Comparison of ENCODE assay signal across 22 cellular contexts in the genomic region with DNA sequence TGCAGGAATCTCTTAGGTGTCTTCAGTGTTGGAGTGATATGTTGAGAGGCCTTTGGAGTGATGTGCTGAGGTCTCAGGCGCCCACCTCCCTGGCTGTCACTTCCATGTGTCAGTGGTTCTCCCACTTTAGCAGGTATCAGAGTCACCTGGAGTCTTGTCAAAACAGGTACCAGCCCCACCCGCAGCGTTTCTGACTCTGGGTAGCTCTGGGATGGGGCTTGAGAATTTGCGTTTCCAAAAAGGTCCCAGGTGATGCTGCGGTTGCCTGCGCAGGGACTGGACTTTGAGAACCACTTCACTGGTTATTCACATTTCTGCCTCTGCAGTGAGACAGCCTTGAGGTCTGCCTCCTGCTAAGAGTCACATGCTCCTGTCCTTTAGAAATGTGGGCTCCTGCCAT. TPM values are rescaled to one million over a fixed set of nuclear protein-coding genes. Genes with fewer than 3 reads are reported as not detected.
A peak's percentile ranks its signal among the peaks of the same experiment; 100 is the strongest.
DNase-seq lines count a peak whose midpoint lies in the region; FAIRE-seq and TF ChIP-seq lines count a peak whose summit lies in the region.
"Had no signal": no experiment of that assay in that cellular context is flagged by ENCODE, and none has a peak within 500 bp of the region (broad histone marks: within the 10 kb centered on the region; RNA-seq: fewer than 3 reads in every experiment).

No MANE protein-coding gene starts in this region.

- 97% methylated on average over 6 of the region's 6 CpGs for WGBS in hepatocyte (ENCODE audit: low lambda C conversion rate, missing lambda C conversion rate)

- H3K36me3 ChIP-seq in A673 (ENCODE audit: insufficient read depth, low read length, poor library complexity, severe bottlenecking) (peaks cover 64% of the 10 kb centered on the region), SK-N-MC (ENCODE audit: insufficient read depth, low read length) (peaks cover 60% of the 10 kb centered on the region), hepatocyte (replicated peaks; ENCODE audit: insufficient read depth, low read depth) (no peaks in the 10 kb centered on the region)

- intact Hi-C loops in A673 (cut with micrococcal nuclease; ENCODE audit: unreplicated experiment) = no loop called here

- TF ChIP-seq CTCF in A673 (conservative IDR thresholded peaks at IDR 0.05; ENCODE audit: low read depth, low read length) = no peak
- no peak for TF ChIP-seq CTCF in hepatocyte (IDR thresholded peaks at IDR 0.05; ENCODE audit: poor library complexity)
- TF ChIP-seq CTCF in D721Med (IDR thresholded peaks at IDR 0.05; ENCODE audit: insufficient read depth, missing control alignments) = no peak

- FAIRE-seq in D721Med (lab: Jason Lieb, UNC) = no peak
- FAIRE-seq: GM12892 had no signal

- POLR2A ChIA-PET in A673 (lab: Charles Lee; ENCODE audit: low non-redundant PET) = no interaction called here

- CTCF ChIA-PET in A673 (lab: Charles Lee) = no interaction called here

- no peak overlapping the region for H3K9ac ChIP-seq in SK-N-MC (ENCODE audit: insufficient read length)

- H2AFZ ChIP-seq in hepatocyte = no peak overlapping the region

- H3K27ac ChIP-seq in A673 (ENCODE audit: low read depth, low read length, poor library complexity, severe bottlenecking) (peak overlapping the region; percentile 13), SK-N-MC (peak overlapping the region; percentile 72), hepatocyte (peak overlapping the region; percentile 78)
- H3K27ac ChIP-seq: Peyer's patch, SJSA1 had no signal

- no peak overlapping the region for H3K4me2 ChIP-seq in hepatocyte

- H3K27me3 ChIP-seq in A673 (replicated peaks; ENCODE audit: insufficient read depth, low read depth, low read length, poor library complexity) (no peaks in the 10 kb centered on the region), hepatocyte (no peaks in the 10 kb centered on the region)
- H3K27me3 ChIP-seq: Peyer's patch, SJSA1 had no signal

- no TSS peak for BruUV-seq in A673 (replicated peaks; lab: Mats Ljungman, UMichigan)

- no peaks in the 10 kb centered on the region for H3K9me2 ChIP-seq in hepatocyte (replicated peaks; ENCODE audit: insufficient read depth)

- H4K20me1 ChIP-seq in hepatocyte (ENCODE audit: insufficient read depth, poor library complexity, severe bottlenecking) = no peaks in the 10 kb centered on the region

- no peak for DNase-seq in A673 (ENCODE audit: low spot score)
- peak; percentile 5 for DNase-seq in AG20443 (ENCODE audit: low spot score)
- DNase-seq in SK-N-MC (ENCODE audit: low read depth, low spot score) = no peak
- no peak for DNase-seq in hepatocyte (ENCODE audit: low spot score)
- DNase-seq in GM03348 (ENCODE audit: low spot score) = no peak
- DNase-seq in D721Med (ENCODE audit: insufficient read length, low spot score) = no peak
- no peak for DNase-seq in NCI-H2227 (lab: John Stamatoyannopoulos, UW; ENCODE audit: unreplicated experiment)
- DNase-seq: ACHN; C1 segment of cervical spinal cord; CD8-positive, alpha-beta memory T cell; DND-41; GOT3; HCEC 1CT; Karpas-422; MV-4-11; NCI-H1105 treated with DMSO at 0.1 percent for 48 hours; NCI-H2029 treated with DMSO at 0.1 percent for 48 hours; NCI-H524 treated with DMSO at 0.1 percent for 48 hours; NCI-H82; Peyer's patch had no signal

- no peaks in the 10 kb centered on the region for H3K4me1 ChIP-seq in A673 (ENCODE audit: insufficient read depth, low read length, poor library complexity, severe bottlenecking)
- no peaks in the 10 kb centered on the region for H3K4me1 ChIP-seq in hepatocyte (ENCODE audit: insufficient read depth)
- H3K4me1 ChIP-seq: Peyer's patch, SJSA1 had no signal

- no peak overlapping the region for H3K4me3 ChIP-seq in A673 (ENCODE audit: low read depth, low read length, poor library complexity, severe bottlenecking)
- H3K4me3 ChIP-seq in SK-N-MC = no peak overlapping the region
- no peak overlapping the region for H3K4me3 ChIP-seq in hepatocyte
- H3K4me3 ChIP-seq: Peyer's patch, SJSA1 had no signal

- peaks cover 2% of the 10 kb centered on the region for H3K79me2 ChIP-seq in hepatocyte

- H3K9me3 ChIP-seq in A673 (ENCODE audit: low read depth, low read length, poor library complexity, severe bottlenecking) (no peaks in the 10 kb centered on the region), SK-N-MC (ENCODE audit: low read depth, low read length) (no peaks in the 10 kb centered on the region), hepatocyte (ENCODE audit: low read depth) (no peaks in the 10 kb centered on the region)
- H3K9me3 ChIP-seq: Peyer's patch, SJSA1 had no signal

RNA-seq across cellular contexts. Expression of a gene that starts 15.5 kb away (rescaled TPM):
- 100 and 118 TPM in 2 replicates for total RNA-seq in A673 (2021)
- total RNA-seq in hepatocyte = 25.9 and 108 TPM in 2 replicates
- 35.1 and 37.3 TPM in 2 replicates for polyA plus RNA-seq in hepatocyte

Comparison
In these comparisons a context has a peak if more than half of its experiments do, and no peak if none do; other contexts are left out.
1. H3K27ac ChIP-seq: peak in every context shown above with its lines; median percentile 78 in hepatocyte; 72 in SK-N-MC; 13 in A673.